Comparison of ENCODE assay signal across 17 cellular contexts in genomic region chr7:31864646-31865045, GRCh38.
DNase-seq lines count a peak whose midpoint lies in the region; ATAC-seq, FAIRE-seq and TF ChIP-seq lines count a peak whose summit lies in the region.
"Had no signal": no experiment of that assay in that cellular context is flagged by ENCODE, and none has a peak within 500 bp of the region (broad histone marks: within the 10 kb centered on the region; RNA-seq: fewer than 3 reads in every experiment).

No MANE protein-coding gene starts in this region.

- no peak overlapping the region for H3K23ac ChIP-seq in mesenchymal stem cell (ENCODE audit: low read length in 2 of 2)

- H3K9ac ChIP-seq in PC-3 (ENCODE audit: low read length), result no peak overlapping the region
- no peak overlapping the region for H3K9ac ChIP-seq in mesenchymal stem cell (ENCODE audit: low read length)
- H3K9ac ChIP-seq: BLaER1 had no signal

- H3K9me3 ChIP-seq in PC-3 (ENCODE audit: low read length) (peaks cover 7% of the 10 kb centered on the region; the same call in 1 of the 2 replicates), mesenchymal stem cell (ENCODE audit: control insufficient read depth, low read length) (peaks cover 14% of the 10 kb centered on the region), right lobe of liver (no peaks in the 10 kb centered on the region)

- TF ChIP-seq CTCF in PC-3 (conservative IDR thresholded peaks at IDR 0.05; ENCODE audit: low read depth, low read length) (no peak), right lobe of liver (IDR thresholded peaks at IDR 0.05) (no peak)

- POLR2A ChIA-PET in PC-3 (lab: Charles Lee; ENCODE audit: unreplicated experiment), result no interaction called here

- CTCF ChIA-PET in PC-3 (lab: Charles Lee), result no interaction called here

- intact Hi-C loops in PC-3 (cut with micrococcal nuclease) (no loop called here), right lobe of liver (cut with DNase I) (no loop called here)

- no peak overlapping the region for H2BK15ac ChIP-seq in mesenchymal stem cell (ENCODE audit: low read depth, poor library complexity, severe bottlenecking)

- H3K4ac ChIP-seq in mesenchymal stem cell (ENCODE audit: low read depth in 1 of 2, low read length in 2 of 2), result no peak overlapping the region

- H3K27ac ChIP-seq in PC-3 (ENCODE audit: low read length), result no peak overlapping the region
- no peak overlapping the region for H3K27ac ChIP-seq in mesenchymal stem cell (ENCODE audit: low read length, poor library complexity, severe bottlenecking)
- no peak overlapping the region for H3K27ac ChIP-seq in right lobe of liver
- H3K27ac ChIP-seq: A549, BLaER1 had no signal

- no peak overlapping the region for H2AK5ac ChIP-seq in mesenchymal stem cell (ENCODE audit: low read length, severe bottlenecking)

- H3F3A ChIP-seq in PC-3 (ENCODE audit: low read length, unreplicated experiment), result no peaks in the 10 kb centered on the region

- TF ChIP-seq POLR2A in H54 (IDR thresholded peaks at IDR 0.05; ENCODE audit: low read depth, low read length) (no peak), right lobe of liver (IDR thresholded peaks at IDR 0.05) (no peak)

- no peaks in the 10 kb centered on the region for H3K79me2 ChIP-seq in PC-3 (ENCODE audit: low read length)

- H3K4me3 ChIP-seq in PC-3 (ENCODE audit: low read length), result no peak overlapping the region
- no peak overlapping the region for H3K4me3 ChIP-seq in mesenchymal stem cell (ENCODE audit: insufficient read depth in 1 of 2, low read depth in 1 of 2, low read length in 2 of 2)
- H3K4me3 ChIP-seq in right lobe of liver, result no peak overlapping the region
- H3K4me3 ChIP-seq: A549, BLaER1 had no signal

- no peak overlapping the region for H2BK120ac ChIP-seq in mesenchymal stem cell (ENCODE audit: low read depth, low read length)

- H3K18ac ChIP-seq in mesenchymal stem cell (ENCODE audit: low read depth in 1 of 2, low read length in 2 of 2), result no peak overlapping the region

- H2BK12ac ChIP-seq in mesenchymal stem cell (ENCODE audit: low read length in 2 of 2), result no peak overlapping the region

- peak; percentile 36 for FAIRE-seq in H54 (lab: Jason Lieb, UNC)
- FAIRE-seq: A549 had no signal

- no peak overlapping the region for H3K4me2 ChIP-seq in PC-3 (ENCODE audit: low read length)
- no peak overlapping the region for H3K4me2 ChIP-seq in mesenchymal stem cell (ENCODE audit: low read length, poor library complexity, severe bottlenecking)
- H3K4me2 ChIP-seq: A549, BLaER1 had no signal

- H3K4me1 ChIP-seq in PC-3 (ENCODE audit: insufficient read depth, low read length) (peaks cover 10% of the 10 kb centered on the region; the same call in 1 of the 2 replicates), mesenchymal stem cell (ENCODE audit: control insufficient read depth, insufficient read depth, low read depth, low read length) (no peaks in the 10 kb centered on the region), right lobe of liver (no peaks in the 10 kb centered on the region)
- H3K4me1 ChIP-seq: BLaER1 had no signal

- peak; percentile 19 for DNase-seq in EH (ENCODE audit: low read depth)
- DNase-seq in H54 (ENCODE audit: insufficient read length, low spot score), result no peak
- peak; percentile 2 for DNase-seq in PC-3
- DNase-seq in mesenchymal stem cell, result no peak
- no peak for DNase-seq in right lobe of liver
- DNase-seq: CD8-positive, alpha-beta T cell; COR-L47; DMS 273 treated with DMSO at 0.1 percent for 48 hours; DMS53; DND-41; GF-D8; GOT3; H9 had no signal

- no peaks in the 10 kb centered on the region for H3K36me3 ChIP-seq in PC-3 (ENCODE audit: low read depth, low read length)
- peaks cover 3 to 14% of the 10 kb centered on the region in 2 experiments for H3K36me3 ChIP-seq in mesenchymal stem cell (ENCODE audit: control insufficient read depth in 1 of 2, insufficient read depth in 2 of 2, low read depth in 1 of 2, low read length in 2 of 2)
- H3K36me3 ChIP-seq in right lobe of liver, result no peaks in the 10 kb centered on the region
- H3K36me3 ChIP-seq: BLaER1 had no signal

- no peaks in the 10 kb centered on the region for H3K9me2 ChIP-seq in PC-3 (replicated peaks; ENCODE audit: low read length)

- BruUV-seq in PC-3 (replicated peaks; lab: Mats Ljungman, UMichigan), result no TSS peak

- no peak for ATAC-seq in PC-3
- no peak for ATAC-seq in right lobe of liver
- ATAC-seq in GM18861 (IDR thresholded peaks at IDR 0.05; ENCODE audit: unreplicated experiment), result no peak
- ATAC-seq in activated CD4-positive, CD25-positive, alpha-beta regulatory T cell treated with anti-CD3 and anti-CD28 coated beads, Interleukin-2, amount 50 U/mL, for 24 hours, result no peak
- ATAC-seq: A549; CD8-positive, alpha-beta T cell had no signal

- 87% methylated on average over 5 of the region's 6 CpGs for WGBS in mesenchymal stem cell
- 58% methylated on average over 5 of the region's 6 CpGs for WGBS in right lobe of liver (ENCODE audit: insufficient coverage, low coverage, low lambda C conversion rate, missing lambda C conversion rate)

- H3K14ac ChIP-seq in mesenchymal stem cell (ENCODE audit: low read length in 2 of 2), result no peak overlapping the region

- H3K79me1 ChIP-seq in mesenchymal stem cell (replicated peaks; ENCODE audit: low read length, poor library complexity, severe bottlenecking), result peaks cover 15% of the 10 kb centered on the region

- H3K27me3 ChIP-seq in PC-3 (ENCODE audit: low read length), result no peaks in the 10 kb centered on the region
- no peaks in the 10 kb centered on the region for H3K27me3 ChIP-seq in mesenchymal stem cell (ENCODE audit: control insufficient read depth in 1 of 2, insufficient read depth in 1 of 2, low read length in 2 of 2)
- H3K27me3 ChIP-seq in right lobe of liver, result no peaks in the 10 kb centered on the region
- H3K27me3 ChIP-seq: BLaER1 had no signal

- no peaks in the 10 kb centered on the region for H4K20me1 ChIP-seq in PC-3 (ENCODE audit: low read length)
- H4K20me1 ChIP-seq: BLaER1 had no signal

- H4K91ac ChIP-seq in mesenchymal stem cell (ENCODE audit: low read length), result peak overlapping the region; percentile 15

- no peak overlapping the region for H2BK5ac ChIP-seq in mesenchymal stem cell (ENCODE audit: low read depth, low read length, poor library complexity, severe bottlenecking)

- no peak overlapping the region for H4K8ac ChIP-seq in mesenchymal stem cell (ENCODE audit: low read length)

- H2AFZ ChIP-seq in PC-3 (ENCODE audit: low read length) (no peak overlapping the region), mesenchymal stem cell (ENCODE audit: low read depth, low read length) (no peak overlapping the region)

Comparison
In these comparisons a context has a peak if more than half of its experiments do, and no peak if none do; other contexts are left out.
1. DNase-seq: peak in EH (single experiment) and PC-3 (single experiment); none in H54 (single experiment), mesenchymal stem cell (single experiment) and right lobe of liver (0 of 3).